28 cellular contexts compared by ENCODE assay signal in the genomic region with DNA sequence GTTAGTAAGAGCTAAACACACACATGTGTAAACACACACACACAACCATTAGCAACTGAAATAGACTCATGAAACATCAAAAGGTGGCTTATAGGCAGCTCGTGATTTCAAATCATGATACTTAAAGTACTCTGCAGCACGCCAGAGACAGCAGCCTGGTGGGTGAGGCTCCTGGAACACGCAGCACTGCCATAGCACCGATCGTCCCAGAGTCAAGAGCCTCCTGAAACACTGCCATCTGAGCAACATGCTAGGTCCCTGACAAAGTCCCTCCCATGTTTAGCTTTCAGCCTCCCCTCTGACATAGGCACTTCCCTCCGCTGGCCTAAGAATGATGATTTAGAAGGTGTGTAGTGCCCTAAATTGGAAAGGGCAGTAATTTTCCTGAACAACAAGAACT. TPM values are rescaled to one million over a fixed set of nuclear protein-coding genes. Genes with fewer than 3 reads are reported as not detected.
"Had no signal": no experiment of that assay in that cellular context is flagged by ENCODE, and none has a peak within 500 bp of the region (broad histone marks: within the 10 kb centered on the region; RNA-seq: fewer than 3 reads in every experiment).

No MANE protein-coding gene starts in this region.

- H3K9me3 ChIP-seq: left lung, neutrophil, sigmoid colon had no signal

- H3K27me3 ChIP-seq: brain microvascular endothelial cell, left lung, neutrophil, sigmoid colon had no signal

- H3K27ac ChIP-seq: brain microvascular endothelial cell, left lung, neutrophil, sigmoid colon had no signal

- H3K4me1 ChIP-seq: left lung had no signal

- ATAC-seq: activated CD8-positive, alpha-beta T cell treated with anti-CD3 and anti-CD28 coated beads for 36 hours; activated T-cell treated with anti-CD3 and anti-CD28 coated beads, Interleukin-2, amount 50 U/mL, for 4 hours; activated T-helper 17 cell treated with anti-CD3 and anti-CD28 coated beads, Interleukin-2, amount 50 U/mL, for 72 hours; left lung; stimulated activated memory B cell treated with anti-CD40 and anti-IgM and Interleukin-4, amounts not matched to agents 10 μg/mL and 1 μg/mL and 100 μg/mL, for 72 hours; stimulated activated naive CD8-positive, alpha-beta T cell treated with anti-CD3 and anti-CD28 coated beads, Interleukin-15, amount 100 ng/mL, for 72 hours had no signal

- H3K36me3 ChIP-seq: brain microvascular endothelial cell, left lung, neutrophil, sigmoid colon had no signal

- DNase-seq: activated B cell treated with CpG ODN at 0.5 μM for 24 hours; activated CD4-positive, alpha-beta T cell treated with anti-CD3 and anti-CD28 coated beads, Interleukin-2, amount 50 U/mL, for 1 hour; activated CD8-positive, alpha-beta T cell treated with anti-CD3 and anti-CD28 coated beads for 36 hours; activated gamma-delta T cell treated with Interleukin-2 at 50 U/mL for 16 hours; activated naive CD4-positive, alpha-beta T cell treated with anti-CD3 and anti-CD28 coated beads, Interleukin-2, amount 50 U/mL, for 16 hours; activated T-cell treated with anti-CD3 and anti-CD28 coated beads, Interleukin-2, amount 50 U/mL, for 4 hours; amniotic stem cell; brain microvascular endothelial cell; caudate nucleus; cortex of kidney; foreskin fibroblast; head of caudate nucleus; kidney glomerular epithelial cell; left lung; sigmoid colon; small intestine; stimulated activated CD4-positive, alpha-beta T cell treated with anti-CD3 and anti-CD28 coated beads, Interleukin-1b, Interleukin-23, amount 100 ng/mL, for 48 hours; stimulated activated CD4-positive, alpha-beta T cell treated with anti-CD3 and anti-CD28 coated beads, Interleukin-4, amount 100 ng/mL, for 4 hours; stimulated activated CD8-positive, alpha-beta memory T cell treated with anti-CD3 and anti-CD28 coated beads, Interleukin-4, amount 100 ng/mL, for 48 hours; stimulated activated naive CD8-positive, alpha-beta T cell treated with anti-CD3 and anti-CD28 coated beads, Interleukin-15, amount 100 ng/mL, for 72 hours; substantia nigra; T-helper 1 cell had no signal

- H3K4me3 ChIP-seq: left lung, sigmoid colon had no signal

- FAIRE-seq: astrocyte, endothelial cell of umbilical vein, small intestine had no signal

RNA-seq across cellular contexts. Expression of a gene that starts 14.0 kb away (rescaled TPM):
- total RNA-seq: activated B cell treated with CpG ODN at 0.5 μM for 24 hours; activated CD8-positive, alpha-beta T cell treated with anti-CD3 and anti-CD28 coated beads for 36 hours; activated T-cell treated with anti-CD3 and anti-CD28 coated beads, Interleukin-2, amount 50 U/mL, for 4 hours; activated T-helper 17 cell treated with anti-CD3 and anti-CD28 coated beads, Interleukin-2, amount 50 U/mL, for 72 hours; astrocyte; endothelial cell of umbilical vein; lung microvascular endothelial cell had no signal
